In the genomic region with DNA sequence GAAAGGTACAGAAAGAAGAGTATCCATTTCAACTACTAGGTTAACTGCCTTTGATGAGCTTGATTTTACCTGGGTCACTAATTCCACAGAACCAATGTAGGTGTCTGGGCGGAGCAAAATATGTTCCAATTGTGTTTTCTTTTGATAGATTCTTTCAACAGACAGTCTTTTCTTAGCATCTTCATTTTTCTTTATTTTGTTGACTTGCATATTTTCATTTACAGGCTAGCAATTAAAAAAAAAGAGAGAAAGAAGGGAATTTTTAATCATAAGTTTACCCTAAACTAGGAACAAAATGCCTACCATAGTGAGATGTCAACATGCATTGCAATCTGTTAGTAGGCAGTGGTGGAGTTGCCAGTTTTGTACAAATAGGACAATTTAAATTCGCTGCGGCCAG, we compare ENCODE assay signal across 1 cellular context.
TF ChIP-seq lines count a peak whose summit lies in the region.

No MANE protein-coding gene starts in this region.

TF ChIP-seq in K562, 482 proteins besides CTCF, POLR2A, EP300 and RAD21:
- TF ChIP-seq, protein P1, sequence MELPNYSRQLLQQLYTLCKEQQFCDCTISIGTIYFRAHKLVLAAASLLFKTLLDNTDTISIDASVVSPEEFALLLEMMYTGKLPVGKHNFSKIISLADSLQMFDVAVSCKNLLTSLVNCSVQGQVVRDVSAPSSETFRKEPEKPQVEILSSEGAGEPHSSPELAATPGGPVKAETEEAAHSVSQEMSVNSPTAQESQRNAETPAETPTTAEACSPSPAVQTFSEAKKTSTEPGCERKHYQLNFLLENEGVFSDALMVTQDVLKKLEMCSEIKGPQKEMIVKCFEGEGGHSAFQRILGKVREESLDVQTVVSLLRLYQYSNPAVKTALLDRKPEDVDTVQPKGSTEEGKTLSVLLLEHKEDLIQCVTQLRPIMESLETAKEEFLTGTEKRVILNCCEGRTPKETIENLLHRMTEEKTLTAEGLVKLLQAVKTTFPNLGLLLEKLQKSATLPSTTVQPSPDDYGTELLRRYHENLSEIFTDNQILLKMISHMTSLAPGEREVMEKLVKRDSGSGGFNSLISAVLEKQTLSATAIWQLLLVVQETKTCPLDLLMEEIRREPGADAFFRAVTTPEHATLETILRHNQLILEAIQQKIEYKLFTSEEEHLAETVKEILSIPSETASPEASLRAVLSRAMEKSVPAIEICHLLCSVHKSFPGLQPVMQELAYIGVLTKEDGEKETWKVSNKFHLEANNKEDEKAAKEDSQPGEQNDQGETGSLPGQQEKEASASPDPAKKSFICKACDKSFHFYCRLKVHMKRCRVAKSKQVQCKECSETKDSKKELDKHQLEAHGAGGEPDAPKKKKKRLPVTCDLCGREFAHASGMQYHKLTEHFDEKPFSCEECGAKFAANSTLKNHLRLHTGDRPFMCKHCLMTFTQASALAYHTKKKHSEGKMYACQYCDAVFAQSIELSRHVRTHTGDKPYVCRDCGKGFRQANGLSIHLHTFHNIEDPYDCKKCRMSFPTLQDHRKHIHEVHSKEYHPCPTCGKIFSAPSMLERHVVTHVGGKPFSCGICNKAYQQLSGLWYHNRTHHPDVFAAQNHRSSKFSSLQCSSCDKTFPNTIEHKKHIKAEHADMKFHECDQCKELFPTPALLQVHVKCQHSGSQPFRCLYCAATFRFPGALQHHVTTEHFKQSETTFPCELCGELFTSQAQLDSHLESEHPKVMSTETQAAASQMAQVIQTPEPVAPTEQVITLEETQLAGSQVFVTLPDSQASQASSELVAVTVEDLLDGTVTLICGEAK (IDR thresholded peaks at IDR 0.05): 0 out of 2 replicates have a peak, but pooled peaks have one; percentile 3
- TF ChIP-seq, protein P1 (CRISPR knock-in tag; IDR thresholded peaks at IDR 0.05): no peak
- TF ChIP-seq C11orf30 (IDR thresholded peaks at IDR 0.05; ENCODE audit: low read depth) (peak; percentile 77), POLR2AphosphoS5 (IDR thresholded peaks at IDR 0.05; ENCODE audit: control insufficient read depth, insufficient read depth, low read depth, low read length) (0 out of 2 replicates have a peak, but pooled peaks have one; percentile 16), MAFG (tag; conservative IDR thresholded peaks at IDR 0.05) (peak; percentile 43; the same call in 1 of the 2 replicates), BCL6 (CRISPR knock-in tag; IDR thresholded peaks at IDR 0.05) (no peak), POLR2H (tag; IDR thresholded peaks at IDR 0.05; ENCODE audit: low read depth) (0 out of 2 replicates have a peak, but pooled peaks have one; percentile 6), FOXM1 (IDR thresholded peaks at IDR 0.05; ENCODE audit: low read depth) (no peak), FOXM1 (CRISPR knock-in tag; IDR thresholded peaks at IDR 0.05; ENCODE audit: low read depth) (no peak), ZNF316 (IDR thresholded peaks at IDR 0.05) (peak; percentile 80)
- TF ChIP-seq, protein P2, sequence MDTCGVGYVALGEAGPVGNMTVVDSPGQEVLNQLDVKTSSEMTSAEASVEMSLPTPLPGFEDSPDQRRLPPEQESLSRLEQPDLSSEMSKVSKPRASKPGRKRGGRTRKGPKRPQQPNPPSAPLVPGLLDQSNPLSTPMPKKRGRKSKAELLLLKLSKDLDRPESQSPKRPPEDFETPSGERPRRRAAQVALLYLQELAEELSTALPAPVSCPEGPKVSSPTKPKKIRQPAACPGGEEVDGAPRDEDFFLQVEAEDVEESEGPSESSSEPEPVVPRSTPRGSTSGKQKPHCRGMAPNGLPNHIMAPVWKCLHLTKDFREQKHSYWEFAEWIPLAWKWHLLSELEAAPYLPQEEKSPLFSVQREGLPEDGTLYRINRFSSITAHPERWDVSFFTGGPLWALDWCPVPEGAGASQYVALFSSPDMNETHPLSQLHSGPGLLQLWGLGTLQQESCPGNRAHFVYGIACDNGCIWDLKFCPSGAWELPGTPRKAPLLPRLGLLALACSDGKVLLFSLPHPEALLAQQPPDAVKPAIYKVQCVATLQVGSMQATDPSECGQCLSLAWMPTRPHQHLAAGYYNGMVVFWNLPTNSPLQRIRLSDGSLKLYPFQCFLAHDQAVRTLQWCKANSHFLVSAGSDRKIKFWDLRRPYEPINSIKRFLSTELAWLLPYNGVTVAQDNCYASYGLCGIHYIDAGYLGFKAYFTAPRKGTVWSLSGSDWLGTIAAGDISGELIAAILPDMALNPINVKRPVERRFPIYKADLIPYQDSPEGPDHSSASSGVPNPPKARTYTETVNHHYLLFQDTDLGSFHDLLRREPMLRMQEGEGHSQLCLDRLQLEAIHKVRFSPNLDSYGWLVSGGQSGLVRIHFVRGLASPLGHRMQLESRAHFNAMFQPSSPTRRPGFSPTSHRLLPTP (IDR thresholded peaks at IDR 0.05; ENCODE audit: borderline replicate concordance, extremely low read depth, insufficient read length): no peak
- TF ChIP-seq, protein P3, sequence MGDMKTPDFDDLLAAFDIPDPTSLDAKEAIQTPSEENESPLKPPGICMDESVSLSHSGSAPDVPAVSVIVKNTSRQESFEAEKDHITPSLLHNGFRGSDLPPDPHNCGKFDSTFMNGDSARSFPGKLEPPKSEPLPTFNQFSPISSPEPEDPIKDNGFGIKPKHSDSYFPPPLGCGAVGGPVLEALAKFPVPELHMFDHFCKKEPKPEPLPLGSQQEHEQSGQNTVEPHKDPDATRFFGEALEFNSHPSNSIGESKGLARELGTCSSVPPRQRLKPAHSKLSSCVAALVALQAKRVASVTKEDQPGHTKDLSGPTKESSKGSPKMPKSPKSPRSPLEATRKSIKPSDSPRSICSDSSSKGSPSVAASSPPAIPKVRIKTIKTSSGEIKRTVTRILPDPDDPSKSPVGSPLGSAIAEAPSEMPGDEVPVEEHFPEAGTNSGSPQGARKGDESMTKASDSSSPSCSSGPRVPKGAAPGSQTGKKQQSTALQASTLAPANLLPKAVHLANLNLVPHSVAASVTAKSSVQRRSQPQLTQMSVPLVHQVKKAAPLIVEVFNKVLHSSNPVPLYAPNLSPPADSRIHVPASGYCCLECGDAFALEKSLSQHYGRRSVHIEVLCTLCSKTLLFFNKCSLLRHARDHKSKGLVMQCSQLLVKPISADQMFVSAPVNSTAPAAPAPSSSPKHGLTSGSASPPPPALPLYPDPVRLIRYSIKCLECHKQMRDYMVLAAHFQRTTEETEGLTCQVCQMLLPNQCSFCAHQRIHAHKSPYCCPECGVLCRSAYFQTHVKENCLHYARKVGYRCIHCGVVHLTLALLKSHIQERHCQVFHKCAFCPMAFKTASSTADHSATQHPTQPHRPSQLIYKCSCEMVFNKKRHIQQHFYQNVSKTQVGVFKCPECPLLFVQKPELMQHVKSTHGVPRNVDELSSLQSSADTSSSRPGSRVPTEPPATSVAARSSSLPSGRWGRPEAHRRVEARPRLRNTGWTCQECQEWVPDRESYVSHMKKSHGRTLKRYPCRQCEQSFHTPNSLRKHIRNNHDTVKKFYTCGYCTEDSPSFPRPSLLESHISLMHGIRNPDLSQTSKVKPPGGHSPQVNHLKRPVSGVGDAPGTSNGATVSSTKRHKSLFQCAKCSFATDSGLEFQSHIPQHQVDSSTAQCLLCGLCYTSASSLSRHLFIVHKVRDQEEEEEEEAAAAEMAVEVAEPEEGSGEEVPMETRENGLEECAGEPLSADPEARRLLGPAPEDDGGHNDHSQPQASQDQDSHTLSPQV (IDR thresholded peaks at IDR 0.05): 0 out of 2 replicates have a peak, but pooled peaks have one; percentile 5
